ENCODE assay signal across 1 cellular context in the genomic region with DNA sequence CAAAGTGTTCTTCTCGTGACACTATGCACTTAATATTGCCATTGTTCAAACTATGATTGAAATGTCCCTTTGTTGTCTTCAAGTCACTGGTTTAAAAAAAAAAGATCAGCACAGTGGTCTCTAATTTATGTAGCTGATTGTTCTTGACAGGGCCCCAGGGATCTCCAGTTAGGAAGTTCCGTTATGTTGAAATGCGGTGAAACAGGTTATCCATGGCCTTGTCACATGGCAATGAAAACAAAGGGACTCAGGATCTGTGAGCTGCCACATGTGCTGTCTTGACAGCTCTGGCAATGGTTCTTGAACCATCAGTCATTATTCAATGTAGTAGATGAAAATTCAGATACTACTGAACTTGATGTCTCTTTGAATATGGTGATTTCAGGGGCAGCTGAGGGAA.
A peak's percentile ranks its signal among the peaks of the same experiment; 100 is the strongest.
TF ChIP-seq lines count a peak whose summit lies in the region.

No MANE protein-coding gene starts in this region.

TF ChIP-seq in neural cell, 6 proteins besides CTCF, POLR2A, EP300 and RAD21:
- no peak for TF ChIP-seq EZH2 (IDR thresholded peaks at IDR 0.05; ENCODE audit: borderline replicate concordance, insufficient read depth, low read length, poor library complexity, severe bottlenecking)
- TF ChIP-seq TAF1 (IDR thresholded peaks at IDR 0.05; ENCODE audit: low read depth), result no peak
- TF ChIP-seq SMC3 (conservative IDR thresholded peaks at IDR 0.05; ENCODE audit: poor library complexity), result no peak
- TF ChIP-seq, protein P1, sequence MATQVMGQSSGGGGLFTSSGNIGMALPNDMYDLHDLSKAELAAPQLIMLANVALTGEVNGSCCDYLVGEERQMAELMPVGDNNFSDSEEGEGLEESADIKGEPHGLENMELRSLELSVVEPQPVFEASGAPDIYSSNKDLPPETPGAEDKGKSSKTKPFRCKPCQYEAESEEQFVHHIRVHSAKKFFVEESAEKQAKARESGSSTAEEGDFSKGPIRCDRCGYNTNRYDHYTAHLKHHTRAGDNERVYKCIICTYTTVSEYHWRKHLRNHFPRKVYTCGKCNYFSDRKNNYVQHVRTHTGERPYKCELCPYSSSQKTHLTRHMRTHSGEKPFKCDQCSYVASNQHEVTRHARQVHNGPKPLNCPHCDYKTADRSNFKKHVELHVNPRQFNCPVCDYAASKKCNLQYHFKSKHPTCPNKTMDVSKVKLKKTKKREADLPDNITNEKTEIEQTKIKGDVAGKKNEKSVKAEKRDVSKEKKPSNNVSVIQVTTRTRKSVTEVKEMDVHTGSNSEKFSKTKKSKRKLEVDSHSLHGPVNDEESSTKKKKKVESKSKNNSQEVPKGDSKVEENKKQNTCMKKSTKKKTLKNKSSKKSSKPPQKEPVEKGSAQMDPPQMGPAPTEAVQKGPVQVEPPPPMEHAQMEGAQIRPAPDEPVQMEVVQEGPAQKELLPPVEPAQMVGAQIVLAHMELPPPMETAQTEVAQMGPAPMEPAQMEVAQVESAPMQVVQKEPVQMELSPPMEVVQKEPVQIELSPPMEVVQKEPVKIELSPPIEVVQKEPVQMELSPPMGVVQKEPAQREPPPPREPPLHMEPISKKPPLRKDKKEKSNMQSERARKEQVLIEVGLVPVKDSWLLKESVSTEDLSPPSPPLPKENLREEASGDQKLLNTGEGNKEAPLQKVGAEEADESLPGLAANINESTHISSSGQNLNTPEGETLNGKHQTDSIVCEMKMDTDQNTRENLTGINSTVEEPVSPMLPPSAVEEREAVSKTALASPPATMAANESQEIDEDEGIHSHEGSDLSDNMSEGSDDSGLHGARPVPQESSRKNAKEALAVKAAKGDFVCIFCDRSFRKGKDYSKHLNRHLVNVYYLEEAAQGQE (IDR thresholded peaks at IDR 0.05; ENCODE audit: borderline replicate concordance), result peak; percentile 53
- peak; percentile 70 for TF ChIP-seq MXI1 (conservative IDR thresholded peaks at IDR 0.05; ENCODE audit: poor library complexity, severe bottlenecking)
- peak; percentile 90 for TF ChIP-seq POLR2AphosphoS5 (IDR thresholded peaks at IDR 0.05)
